32 cellular contexts compared by ENCODE assay signal in genomic region chr14:69854598-69854997, GRCh38. TPM values are rescaled to one million over a fixed set of nuclear protein-coding genes. Genes with fewer than 3 reads are reported as not detected.
"Had no signal": no experiment of that assay in that cellular context is flagged by ENCODE, and none has a peak within 500 bp of the region (broad histone marks: within the 10 kb centered on the region; RNA-seq: fewer than 3 reads in every experiment).

No MANE protein-coding gene starts in this region.

- H3K4me1 Mint-ChIP-seq: activated CD4-positive, alpha-beta memory T cell treated with anti-CD3 and anti-CD28 coated beads, Interleukin-2, amount 10 ng/mL, durations not matched to agents 7 days and 5 days; activated CD4-positive, alpha-beta T cell treated with anti-CD3 and anti-CD28 coated beads, Interleukin-2, amount 10 ng/mL, durations not matched to agents 7 days and 5 days had no signal

- H3K9me3 ChIP-seq: body of pancreas, esophagus muscularis mucosa, gastrocnemius medialis had no signal

- DNase-seq: activated CD4-positive, alpha-beta memory T cell treated with anti-CD3 and anti-CD28 coated beads, Interleukin-2, amount 10 ng/mL, durations not matched to agents 7 days and 5 days; activated CD4-positive, alpha-beta T cell treated with anti-CD3 and anti-CD28 coated beads for 1 hour; activated CD4-positive, alpha-beta T cell treated with anti-CD3 and anti-CD28 coated beads for 4 hours; activated CD4-positive, alpha-beta T cell treated with anti-CD3 and anti-CD28 coated beads, Interleukin-2, amount 10 ng/mL, durations not matched to agents 7 days and 5 days; activated CD4-positive, alpha-beta T cell treated with anti-CD3 and anti-CD28 coated beads, Interleukin-2, amount 50 U/mL, for 4 hours; activated CD8-positive, alpha-beta memory T cell treated with anti-CD3 and anti-CD28 coated beads, Interleukin-2, amount 50 U/mL, for 48 hours; activated gamma-delta T cell treated with Interleukin-2 at 50 U/mL for 16 hours; activated naive CD4-positive, alpha-beta T cell treated with anti-CD3 and anti-CD28 coated beads, Interleukin-2, amount 50 U/mL, for 16 hours; activated naive CD4-positive, alpha-beta T cell treated with Interleukin-2 at 50 U/mL for 16 hours; activated T-cell treated with anti-CD3 and anti-CD28 coated beads for 4 hours; activated T-cell treated with anti-CD3 and anti-CD28 coated beads, Interleukin-2, amount 50 U/mL, for 24 hours; activated T-cell treated with anti-CD3 and anti-CD28 coated beads, Interleukin-2, amount 50 U/mL, for 72 hours; amniotic stem cell; anterior cingulate cortex; body of pancreas; caudate nucleus; cortex of kidney; dermis blood vessel endothelial cell; effector CD4-positive, alpha-beta T cell; effector memory CD8-positive, alpha-beta T cell; erythroblast; foreskin keratinocyte; gastrocnemius medialis; glutamatergic neuron; T-helper 2 cell had no signal

- H3K4me3 ChIP-seq: body of pancreas, esophagus muscularis mucosa, gastrocnemius medialis had no signal

- H3K4me3 Mint-ChIP-seq: activated CD4-positive, alpha-beta memory T cell treated with anti-CD3 and anti-CD28 coated beads, Interleukin-2, amount 10 ng/mL, durations not matched to agents 7 days and 5 days; activated CD4-positive, alpha-beta T cell treated with anti-CD3 and anti-CD28 coated beads, Interleukin-2, amount 10 ng/mL, durations not matched to agents 7 days and 5 days; activated naive CD8-positive, alpha-beta T cell; activated T-cell treated with anti-CD3 and anti-CD28 coated beads, Interleukin-2, amount 50 U/mL, for 24 hours; activated T-cell treated with anti-CD3 and anti-CD28 coated beads, Interleukin-2, amount 50 U/mL, for 72 hours; effector memory CD8-positive, alpha-beta T cell; WTC11 had no signal

- H3K27me3 ChIP-seq: body of pancreas, gastrocnemius medialis had no signal

- ATAC-seq: activated T-cell treated with anti-CD3 and anti-CD28 coated beads, Interleukin-2, amount 50 U/mL, for 72 hours; body of pancreas; effector memory CD8-positive, alpha-beta T cell; foreskin keratinocyte; gastrocnemius medialis; WTC11 had no signal

- H3K4me1 ChIP-seq: body of pancreas, esophagus muscularis mucosa, foreskin keratinocyte had no signal

- H3K9me3 Mint-ChIP-seq: activated CD4-positive, alpha-beta memory T cell treated with anti-CD3 and anti-CD28 coated beads, Interleukin-2, amount 10 ng/mL, durations not matched to agents 7 days and 5 days; activated CD4-positive, alpha-beta T cell treated with anti-CD3 and anti-CD28 coated beads, Interleukin-2, amount 10 ng/mL, durations not matched to agents 7 days and 5 days; activated T-cell treated with anti-CD3 and anti-CD28 coated beads, Interleukin-2, amount 50 U/mL, for 24 hours; activated T-cell treated with anti-CD3 and anti-CD28 coated beads, Interleukin-2, amount 50 U/mL, for 72 hours; effector memory CD8-positive, alpha-beta T cell; WTC11 had no signal

- H3K27ac ChIP-seq: body of pancreas, esophagus muscularis mucosa, foreskin keratinocyte, gastrocnemius medialis, VCaP had no signal

- H3K27ac Mint-ChIP-seq: activated CD4-positive, alpha-beta memory T cell treated with anti-CD3 and anti-CD28 coated beads, Interleukin-2, amount 10 ng/mL, durations not matched to agents 7 days and 5 days; activated CD4-positive, alpha-beta T cell treated with anti-CD3 and anti-CD28 coated beads, Interleukin-2, amount 10 ng/mL, durations not matched to agents 7 days and 5 days; activated naive CD8-positive, alpha-beta T cell; activated T-cell treated with anti-CD3 and anti-CD28 coated beads, Interleukin-2, amount 50 U/mL, for 24 hours; activated T-cell treated with anti-CD3 and anti-CD28 coated beads, Interleukin-2, amount 50 U/mL, for 72 hours; effector memory CD8-positive, alpha-beta T cell; WTC11 had no signal

- H3K36me3 ChIP-seq: esophagus muscularis mucosa, gastrocnemius medialis had no signal

- H3K36me3 Mint-ChIP-seq: activated naive CD8-positive, alpha-beta T cell; WTC11 had no signal

RNA-seq across cellular contexts. Expression of gene SMOC1, which starts 24.6 kb away (rescaled TPM):
- total RNA-seq: activated CD4-positive, alpha-beta memory T cell treated with anti-CD3 and anti-CD28 coated beads, Interleukin-2, amount 10 ng/mL, durations not matched to agents 7 days and 5 days; activated CD4-positive, alpha-beta T cell treated with anti-CD3 and anti-CD28 coated beads, Interleukin-2, amount 10 ng/mL, durations not matched to agents 7 days and 5 days; activated T-cell treated with anti-CD3 and anti-CD28 coated beads, Interleukin-2, amount 50 U/mL, for 72 hours; T-helper 1 cell treated with Interleukin-12 subunit alpha and Interleukin-12 subunit beta and Interleukin-4 antibody, amounts not matched to agents 30 ng/mL and 1 ng/mL, for 36 hours had no signal

RNA-seq across cellular contexts. Expression of gene SLC10A1, which starts 57.6 kb away (rescaled TPM):
- total RNA-seq: activated CD4-positive, alpha-beta memory T cell treated with anti-CD3 and anti-CD28 coated beads, Interleukin-2, amount 10 ng/mL, durations not matched to agents 7 days and 5 days; activated CD4-positive, alpha-beta T cell treated with anti-CD3 and anti-CD28 coated beads, Interleukin-2, amount 10 ng/mL, durations not matched to agents 7 days and 5 days; activated T-cell treated with anti-CD3 and anti-CD28 coated beads, Interleukin-2, amount 50 U/mL, for 72 hours; body of pancreas; chondrocyte; dermis blood vessel endothelial cell; esophagus muscularis mucosa; foreskin keratinocyte; T-helper 1 cell treated with Interleukin-12 subunit alpha and Interleukin-12 subunit beta and Interleukin-4 antibody, amounts not matched to agents 30 ng/mL and 1 ng/mL, for 36 hours had no signal
- polyA plus RNA-seq: adipose tissue, foreskin keratinocyte had no signal
